In genomic region chr10:16887565-16887964, GRCh38 we compare ENCODE assay signal across 1 cellular context.
TF ChIP-seq lines count a peak whose summit lies in the region.

No MANE protein-coding gene starts in this region.

TF ChIP-seq in WTC11, 78 proteins besides CTCF, POLR2A, EP300 and RAD21 (continued from another document):
- no peak for TF ChIP-seq ARID4B (CRISPR knock-in tag; IDR thresholded peaks at IDR 0.05; ENCODE audit: borderline replicate concordance)
- no peak for TF ChIP-seq MYBL2 (CRISPR knock-in tag; IDR thresholded peaks at IDR 0.05)
- TF ChIP-seq ETV6 (CRISPR knock-in tag; IDR thresholded peaks at IDR 0.05): no peak
- no peak for TF ChIP-seq SMAD3 (CRISPR knock-in tag; IDR thresholded peaks at IDR 0.05; ENCODE audit: borderline replicate concordance)
- no peak for TF ChIP-seq CREB1 (CRISPR knock-in tag; IDR thresholded peaks at IDR 0.05)
- no peak for TF ChIP-seq SMAD4 (CRISPR knock-in tag; IDR thresholded peaks at IDR 0.05)
TF ChIP-seq in WTC11: peak in this region for 0.
